24 cellular contexts compared by ENCODE assay signal in genomic region chr14:99633141-99633540, GRCh38.
"Had no signal": no experiment of that assay in that cellular context is flagged by ENCODE, and none has a peak within 500 bp of the region (broad histone marks: within the 10 kb centered on the region; RNA-seq: fewer than 3 reads in every experiment).

No MANE protein-coding gene starts in this region.

- DNase-seq: effector memory CD8-positive, alpha-beta T cell; gastrocnemius medialis; heart right ventricle; hypothalamus; left cardiac atrium; left ventricle myocardium inferior; lower lobe of right lung; psoas muscle; right lobe of liver; stimulated activated CD4-positive, alpha-beta T cell treated with anti-CD3 and anti-CD28 coated beads, Interleukin-4, amount 100 ng/mL, for 1 hour; stimulated activated CD8-positive, alpha-beta memory T cell treated with anti-CD3 and anti-CD28 coated beads, Interleukin-4, amount 100 ng/mL, for 48 hours; stimulated activated naive CD8-positive, alpha-beta T cell treated with anti-CD3 and anti-CD28 coated beads, Interleukin-15, amount 100 ng/mL, for 72 hours; testis; upper lobe of right lung had no signal

- H3K27me3 ChIP-seq: esophagus muscularis mucosa, gastrocnemius medialis, heart right ventricle, right lobe of liver, testis, tibial nerve, upper lobe of right lung, vagina had no signal

- H3K4me1 Mint-ChIP-seq: memory B cell had no signal

- H3K9me3 Mint-ChIP-seq: dendritic cell treated with granulocyte-macrophage colony-stimulating factor and Interleukin-4, amounts not matched to agents 40 ng/mL and 50 ng/mL, for 4 days; effector memory CD8-positive, alpha-beta T cell; memory B cell; mesothelial cell of epicardium; nephron; stimulated activated effector memory CD8-positive, alpha-beta T cell treated with anti-CD3 and anti-CD28 coated beads, Interleukin-12 subunit alpha, Interleukin-12 subunit beta, amount 100 ng/mL, for 72 hours; stimulated activated naive CD8-positive, alpha-beta T cell treated with anti-CD3 and anti-CD28 coated beads, Interleukin-15, amount 100 ng/mL, for 72 hours had no signal

- H3K9me3 ChIP-seq: esophagus muscularis mucosa, gastrocnemius medialis, heart right ventricle, left ventricle myocardium inferior, lower lobe of right lung, psoas muscle, right lobe of liver, testis, tibial nerve, upper lobe of right lung, vagina had no signal

- H3K27ac Mint-ChIP-seq: dendritic cell treated with granulocyte-macrophage colony-stimulating factor and Interleukin-4, amounts not matched to agents 40 ng/mL and 50 ng/mL, for 4 days; effector memory CD8-positive, alpha-beta T cell; memory B cell; mesothelial cell of epicardium; nephron; stimulated activated naive CD8-positive, alpha-beta T cell treated with anti-CD3 and anti-CD28 coated beads, Interleukin-15, amount 100 ng/mL, for 72 hours had no signal

- FAIRE-seq: keratinocyte had no signal

- H3K36me3 Mint-ChIP-seq: memory B cell; mesothelial cell of epicardium; stimulated activated effector memory CD8-positive, alpha-beta T cell treated with anti-CD3 and anti-CD28 coated beads, Interleukin-12 subunit alpha, Interleukin-12 subunit beta, amount 100 ng/mL, for 72 hours had no signal

- H3K4me3 ChIP-seq: esophagus muscularis mucosa, gastrocnemius medialis, heart right ventricle, left ventricle myocardium inferior, lower lobe of right lung, psoas muscle, right lobe of liver, testis, tibial nerve, upper lobe of right lung, vagina had no signal

- H3K4me3 Mint-ChIP-seq: dendritic cell treated with granulocyte-macrophage colony-stimulating factor and Interleukin-4, amounts not matched to agents 40 ng/mL and 50 ng/mL, for 4 days; effector memory CD8-positive, alpha-beta T cell; memory B cell; mesothelial cell of epicardium; nephron; stimulated activated effector memory CD8-positive, alpha-beta T cell treated with anti-CD3 and anti-CD28 coated beads, Interleukin-12 subunit alpha, Interleukin-12 subunit beta, amount 100 ng/mL, for 72 hours; stimulated activated naive CD8-positive, alpha-beta T cell treated with anti-CD3 and anti-CD28 coated beads, Interleukin-15, amount 100 ng/mL, for 72 hours had no signal

- H3K36me3 ChIP-seq: esophagus muscularis mucosa, gastrocnemius medialis, heart right ventricle, left ventricle myocardium inferior, lower lobe of right lung, right lobe of liver, tibial nerve, upper lobe of right lung, vagina had no signal

- H3K4me1 ChIP-seq: gastrocnemius medialis, lower lobe of right lung, psoas muscle, right lobe of liver, testis, tibial nerve, upper lobe of right lung had no signal

- H3K27ac ChIP-seq: epithelial cell of prostate, esophagus muscularis mucosa, gastrocnemius medialis, heart right ventricle, left ventricle myocardium inferior, lower lobe of right lung, psoas muscle, right lobe of liver, testis, tibial nerve, upper lobe of right lung, vagina had no signal

- ATAC-seq: effector memory CD8-positive, alpha-beta T cell; gastrocnemius medialis; heart right ventricle; left cardiac atrium; lower lobe of right lung; psoas muscle; right lobe of liver; stimulated activated effector memory CD8-positive, alpha-beta T cell treated with anti-CD3 and anti-CD28 coated beads, Interleukin-12 subunit alpha, Interleukin-12 subunit beta, amount 100 ng/mL, for 72 hours; stimulated activated naive CD8-positive, alpha-beta T cell treated with anti-CD3 and anti-CD28 coated beads, Interleukin-15, amount 100 ng/mL, for 72 hours; upper lobe of right lung had no signal
